In the genomic region with DNA sequence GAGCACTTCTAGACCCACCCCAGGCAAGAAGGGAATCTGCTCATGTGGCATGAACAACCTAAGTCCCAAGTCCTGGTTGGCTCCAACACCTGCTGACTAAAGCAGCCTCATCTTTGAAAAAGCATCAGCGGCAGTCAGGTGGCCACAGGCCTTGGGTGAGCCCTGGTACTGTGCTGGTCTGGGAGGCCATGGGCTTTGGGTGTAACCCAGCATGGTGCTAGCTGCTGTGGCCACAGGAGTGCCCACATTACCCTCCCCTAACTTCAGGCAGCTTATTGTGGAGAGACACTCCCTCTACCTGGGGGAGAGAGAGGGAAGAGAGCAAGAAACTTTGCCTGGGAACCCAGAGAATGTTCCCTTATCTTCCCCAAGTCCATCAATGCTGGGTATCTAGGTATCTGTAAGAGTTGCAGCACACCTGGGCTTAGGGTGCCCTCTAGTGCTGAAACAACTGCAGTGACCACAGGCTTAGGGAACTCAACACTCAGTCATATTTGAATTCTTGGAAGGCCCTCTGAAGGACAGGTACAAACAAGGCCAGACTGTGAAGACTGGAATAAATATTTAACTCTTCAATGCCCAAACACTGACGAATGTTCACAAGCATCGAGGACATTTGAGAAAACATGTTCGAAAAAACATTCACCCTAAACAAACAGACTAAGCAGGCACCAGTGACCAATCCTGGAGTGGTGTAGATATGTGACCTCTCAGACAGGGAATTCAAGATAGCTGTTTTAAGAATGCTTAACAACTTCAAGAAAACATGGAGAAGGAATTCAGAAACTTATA, we compare ENCODE assay signal across 8 cellular contexts.
DNase-seq lines count a peak whose midpoint lies in the region; TF ChIP-seq lines count a peak whose summit lies in the region.

No MANE protein-coding gene starts in this region.

- H3K27ac ChIP-seq in GM23248 = no peak overlapping the region
- H3K27ac ChIP-seq in dorsolateral prefrontal cortex = peak overlapping the region in 8 of 59 donors; percentile 2 to 59 (median 28)

- 92 to 94% methylated on average over 4 of the region's 4 CpGs for whole genome bisulfite sequencing in GM23248 (ENCODE audit: low coverage in 1 of 2, low lambda C conversion rate in 2 of 2, missing lambda C conversion rate in 2 of 2), 2 experiments

- in situ Hi-C loops in GM23248 (cut with MboI) = no loop called here

- no peak overlapping the region for H2AFZ ChIP-seq in GM23248

- DNase-seq in AML-193 (lab: John Stamatoyannopoulos, UW) = peak; percentile 13
- DNase-seq in GM23248 = peak; percentile 26
- DNase-seq in RPMI7951 (ENCODE audit: low read depth) = peak; percentile 36
- peak; percentile 24 for DNase-seq in glomerular visceral epithelial cell (ENCODE audit: extremely low spot score)
- DNase-seq in dorsolateral prefrontal cortex = no peak
- no peak for DNase-seq in foreskin melanocyte
- DNase-seq in NCI-H1694 treated with DMSO at 0.1 percent for 48 hours (lab: John Stamatoyannopoulos, UW) = no peak
- no peak for DNase-seq in nucleus accumbens (lab: John Stamatoyannopoulos, UW)

- intact Hi-C loops in dorsolateral prefrontal cortex (cut with DNase I) = loop anchor here in 1 of 2 donors (5.0 kb wide), 1 partner anchor 232 kb away; a partner anchor contains a TSS

- peaks cover 13% of the 10 kb centered on the region for H3F3A ChIP-seq in GM23248 (ENCODE audit: insufficient read depth)

- peaks cover 78% of the 10 kb centered on the region for H3K79me2 ChIP-seq in GM23248 (ENCODE audit: insufficient read depth)

- peak in 6 of 56 donors; percentile 8 to 22 (median 14) for TF ChIP-seq CTCF in dorsolateral prefrontal cortex (IDR thresholded peaks at IDR 0.05 in 54 of 56, conservative IDR thresholded peaks at IDR 0.05 in 2 of 56; ENCODE audit: low read depth in 1 of 56, partially characterized antibody in 56 of 56)

- no peaks in the 10 kb centered on the region for H4K20me1 ChIP-seq in GM23248 (ENCODE audit: insufficient read depth)

- H3K4me2 ChIP-seq in GM23248 (ENCODE audit: unreplicated experiment) = no peak overlapping the region

- H3K4me3 ChIP-seq in GM23248 = no peak overlapping the region
- H3K4me3 ChIP-seq in dorsolateral prefrontal cortex = no peak overlapping the region

- no peaks in the 10 kb centered on the region for H3K4me1 ChIP-seq in GM23248 (ENCODE audit: insufficient read depth)

- H3K36me3 ChIP-seq in GM23248 (ENCODE audit: low read depth) = peaks cover 77% of the 10 kb centered on the region

- no peaks in the 10 kb centered on the region for H3K9me2 ChIP-seq in GM23248 (ENCODE audit: insufficient read depth)

- H3K27me3 ChIP-seq in GM23248 (replicated peaks; ENCODE audit: insufficient read depth) (no peaks in the 10 kb centered on the region), dorsolateral prefrontal cortex (no peaks in the 10 kb centered on the region)

- H3K9ac ChIP-seq in GM23248 = no peak overlapping the region

- no peaks in the 10 kb centered on the region for H3K9me3 ChIP-seq in GM23248 (ENCODE audit: low read depth)

Comparison
In these comparisons a context has a peak if more than half of its experiments do, and no peak if none do; other contexts are left out.
1. DNase-seq: peak in AML-193 (2 of 2), GM23248 (single experiment), RPMI7951 (single experiment) and glomerular visceral epithelial cell (single experiment); none in dorsolateral prefrontal cortex (0 of 10), foreskin melanocyte (single experiment), NCI-H1694 treated with DMSO at 0.1 percent for 48 hours (single experiment) and nucleus accumbens (0 of 56).